ENCODE assay signal across 13 cellular contexts in the genomic region with DNA sequence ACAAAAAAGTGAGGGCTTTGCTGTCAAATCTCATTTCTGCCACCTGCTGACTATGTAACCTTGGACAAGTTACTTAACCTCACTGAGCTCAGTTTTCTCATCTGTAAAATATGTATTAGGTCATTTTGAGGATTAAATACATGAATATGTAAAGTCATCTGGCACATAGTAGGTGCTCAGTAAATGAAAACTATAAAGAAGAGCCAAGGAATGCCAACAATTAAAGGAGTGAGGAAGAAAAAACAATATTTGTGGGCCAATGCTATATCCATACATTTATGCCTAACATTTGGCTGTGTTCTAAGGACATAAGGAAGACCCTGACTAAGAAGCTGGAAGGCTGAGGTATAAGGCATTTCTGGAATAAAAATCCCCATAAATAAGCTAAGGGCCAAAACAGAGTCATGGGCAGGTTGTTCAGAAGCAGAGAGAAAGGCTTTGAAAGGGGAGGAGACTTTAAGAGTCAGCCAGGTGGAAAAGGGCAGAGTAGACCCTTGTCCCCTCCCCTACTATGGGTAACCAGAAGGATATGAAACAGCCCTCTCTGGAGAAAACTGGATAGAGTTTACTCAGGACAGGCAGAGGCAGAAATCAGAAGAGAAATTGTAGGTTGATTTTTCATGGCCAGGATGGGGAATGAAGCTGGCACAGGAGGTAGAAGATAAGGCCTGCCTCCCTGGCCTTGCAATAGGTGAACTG. TPM values are rescaled to one million over a fixed set of nuclear protein-coding genes. Genes with fewer than 3 reads are reported as not detected.
A peak's percentile ranks its signal among the peaks of the same experiment; 100 is the strongest.
DNase-seq lines count a peak whose midpoint lies in the region; ATAC-seq and TF ChIP-seq lines count a peak whose summit lies in the region.
"Had no signal": no experiment of that assay in that cellular context is flagged by ENCODE, and none has a peak within 500 bp of the region (broad histone marks: within the 10 kb centered on the region; RNA-seq: fewer than 3 reads in every experiment).

No MANE protein-coding gene starts in this region.

- H2AFZ ChIP-seq in mammary epithelial cell (ENCODE audit: low read depth, low read length) (peak overlapping the region; percentile 96), neuronal stem cell (ENCODE audit: low read length) (peak overlapping the region; percentile 90)

- intact Hi-C loops in mammary epithelial cell (cut with micrococcal nuclease), result no loop called here
- intact Hi-C loops in aorta (cut with DNase I), result no loop called here

- DNase-seq in activated CD8-positive, alpha-beta memory T cell treated with anti-CD3 and anti-CD28 coated beads, Interleukin-2, amount 10 ng/mL, durations not matched to agents 7 days and 5 days, result no peak
- DNase-seq in activated CD8-positive, alpha-beta memory T cell treated with anti-CD3 and anti-CD28 coated beads, Interleukin-2, amount 50 U/mL, for 4 hours, result no peak
- DNase-seq in HL-60 (ENCODE audit: low read depth in 1 of 2, low spot score in 1 of 2) (no peak), mammary epithelial cell (no peak), neuronal stem cell (ENCODE audit: low spot score) (no peak), aorta (no peak), AG08395 (ENCODE audit: low spot score) (no peak)
- DNase-seq: gastrocnemius medialis, immature natural killer cell, NCI-H1092 had no signal

- H2BK120ac ChIP-seq in neuronal stem cell (ENCODE audit: low read depth, low read length), result no peak overlapping the region

- H4K20me1 ChIP-seq in mammary epithelial cell (ENCODE audit: insufficient read depth, low read length), result no peaks in the 10 kb centered on the region

- 0 out of 2 replicates have a peak overlapping the region, but pooled peaks have one; percentile 18 for H3K27ac ChIP-seq in HL-60 (replicated peaks)
- no peak overlapping the region for H3K27ac ChIP-seq in mammary epithelial cell (ENCODE audit: insufficient read depth, low read depth, low read length)
- H3K27ac ChIP-seq in neuronal stem cell (replicated peaks; ENCODE audit: low read length), result no peak overlapping the region
- no peak overlapping the region for H3K27ac ChIP-seq in aorta (ENCODE audit: low read depth in 1 of 2, low read length in 2 of 2)
- H3K27ac ChIP-seq: body of pancreas, gastrocnemius medialis had no signal

- H3K9me3 ChIP-seq in mammary epithelial cell (replicated peaks; ENCODE audit: insufficient read depth, low read length) (no peaks in the 10 kb centered on the region), neuronal stem cell (replicated peaks in 1 of 2; ENCODE audit: control insufficient read depth in 2 of 2, insufficient read depth in 1 of 2, low read depth in 1 of 2, low read length in 2 of 2) (no peaks in the 10 kb centered on the region), aorta (ENCODE audit: control insufficient read depth, low read length) (no peaks in the 10 kb centered on the region)
- H3K9me3 ChIP-seq: body of pancreas, gastrocnemius medialis had no signal

- H2BK12ac ChIP-seq in neuronal stem cell (ENCODE audit: low read length), result no peak overlapping the region

- no peak overlapping the region for H3K4me3 ChIP-seq in HL-60 (replicated peaks; ENCODE audit: insufficient read depth, low read length)
- H3K4me3 ChIP-seq in mammary epithelial cell (replicated peaks in 1 of 3; ENCODE audit: insufficient read depth in 1 of 3, low read depth in 2 of 3, low read length in 3 of 3), result no peak overlapping the region
- H3K4me3 ChIP-seq in neuronal stem cell (ENCODE audit: low read length in 2 of 2), result no peak overlapping the region
- no peak overlapping the region for H3K4me3 ChIP-seq in aorta (ENCODE audit: low read length in 2 of 2)
- H3K4me3 ChIP-seq: body of pancreas, gastrocnemius medialis had no signal

- H3K4ac ChIP-seq in neuronal stem cell (ENCODE audit: low read length), result no peak overlapping the region

- H3K27me3 Mint-ChIP-seq in activated CD8-positive, alpha-beta memory T cell treated with anti-CD3 and anti-CD28 coated beads, Interleukin-2, amount 10 ng/mL, durations not matched to agents 7 days and 5 days, result peaks cover 10% of the 10 kb centered on the region

- no peak overlapping the region for H3K4me3 Mint-ChIP-seq in activated CD8-positive, alpha-beta memory T cell treated with anti-CD3 and anti-CD28 coated beads, Interleukin-2, amount 10 ng/mL, durations not matched to agents 7 days and 5 days
- H3K4me3 Mint-ChIP-seq: immature natural killer cell, mesothelial cell of epicardium had no signal

- no peak overlapping the region for H3K14ac ChIP-seq in neuronal stem cell (ENCODE audit: low read length)

- CTCF ChIA-PET in activated CD8-positive, alpha-beta memory T cell treated with anti-CD3 and anti-CD28 coated beads, Interleukin-2, amount 10 ng/mL, durations not matched to agents 7 days and 5 days (lab: Charles Lee), result interaction anchor here (1.7 to 1.9 kb wide), 2 partner anchors 456 to 606 kb away, joined by 3 to 6 read pairs; no protein-coding TSS in a partner anchor
- CTCF ChIA-PET in mammary epithelial cell (lab: Charles Lee; ENCODE audit: low non-redundant PET), result interaction anchor here (0.6 kb wide), 1 partner anchor 652 kb away, joined by 3 read pairs; no protein-coding TSS in a partner anchor

- no peak overlapping the region for H2BK5ac ChIP-seq in neuronal stem cell (ENCODE audit: low read length)

- H2AK5ac ChIP-seq in neuronal stem cell (ENCODE audit: low read depth, low read length), result no peak overlapping the region

- no peaks in the 10 kb centered on the region for H3K9me3 Mint-ChIP-seq in activated CD8-positive, alpha-beta memory T cell treated with anti-CD3 and anti-CD28 coated beads, Interleukin-2, amount 10 ng/mL, durations not matched to agents 7 days and 5 days (ENCODE audit: low read depth)
- H3K9me3 Mint-ChIP-seq: immature natural killer cell had no signal

- H3K9ac ChIP-seq in mammary epithelial cell (ENCODE audit: insufficient read depth, low read length) (no peak overlapping the region), neuronal stem cell (ENCODE audit: low read depth, low read length, poor library complexity) (no peak overlapping the region)

- no peak for TF ChIP-seq CTCF in HL-60 (IDR thresholded peaks at IDR 0.05; ENCODE audit: insufficient read depth, low read length)
- TF ChIP-seq CTCF in mammary epithelial cell (conservative IDR thresholded peaks at IDR 0.05 in 1 of 2, IDR thresholded peaks at IDR 0.05 in 1 of 2; ENCODE audit: extremely low read depth in 1 of 2, insufficient read depth in 1 of 2, low read depth in 1 of 2, low read length in 2 of 2), result no peak

- dilution Hi-C loops in mammary epithelial cell (cut with HindIII; ENCODE audit: low sequenced_read_pairs), result loop anchor here (5.0 kb wide), 1 partner anchor 83 kb away; no protein-coding TSS in a partner anchor

- H3K36me3 ChIP-seq in mammary epithelial cell (ENCODE audit: insufficient read depth, low read length) (no peaks in the 10 kb centered on the region), neuronal stem cell (replicated peaks in 1 of 2; ENCODE audit: control insufficient read depth in 2 of 2, insufficient read depth in 2 of 2, low read length in 2 of 2) (no peaks in the 10 kb centered on the region), aorta (ENCODE audit: control insufficient read depth in 1 of 2, insufficient read depth in 2 of 2, low read length in 1 of 2) (no peaks in the 10 kb centered on the region)
- H3K36me3 ChIP-seq: gastrocnemius medialis had no signal

- H4K8ac ChIP-seq in neuronal stem cell (ENCODE audit: low read depth, low read length), result no peak overlapping the region

- peak overlapping the region; percentile 68 for H3K27ac Mint-ChIP-seq in activated CD8-positive, alpha-beta memory T cell treated with anti-CD3 and anti-CD28 coated beads, Interleukin-2, amount 10 ng/mL, durations not matched to agents 7 days and 5 days
- H3K27ac Mint-ChIP-seq: immature natural killer cell, mesothelial cell of epicardium had no signal

- no peak overlapping the region for H4K91ac ChIP-seq in neuronal stem cell (ENCODE audit: low read depth, low read length, poor library complexity)

- no peak for ATAC-seq in activated CD8-positive, alpha-beta memory T cell treated with anti-CD3 and anti-CD28 coated beads, Interleukin-2, amount 10 ng/mL, durations not matched to agents 7 days and 5 days
- ATAC-seq in aorta (ENCODE audit: low FRiP score) (no peak), HG03354 (IDR thresholded peaks at IDR 0.05; ENCODE audit: poor library complexity, severe bottlenecking, unreplicated experiment) (no peak)
- ATAC-seq: body of pancreas, gastrocnemius medialis had no signal

- no peaks in the 10 kb centered on the region for H3K36me3 Mint-ChIP-seq in activated CD8-positive, alpha-beta memory T cell treated with anti-CD3 and anti-CD28 coated beads, Interleukin-2, amount 10 ng/mL, durations not matched to agents 7 days and 5 days
- H3K36me3 Mint-ChIP-seq: mesothelial cell of epicardium had no signal

- TSS peak; percentile 99 for BruUV-seq in mammary epithelial cell (replicated peaks; lab: Mats Ljungman, UMichigan)

- H3K4me2 ChIP-seq in mammary epithelial cell (ENCODE audit: insufficient read depth, low read depth, low read length), result peak overlapping the region; percentile 60
- H3K4me2 ChIP-seq in neuronal stem cell (ENCODE audit: insufficient read depth, low read length, poor library complexity, severe bottlenecking), result no peak overlapping the region

- no peaks in the 10 kb centered on the region for H3K79me2 ChIP-seq in mammary epithelial cell (ENCODE audit: insufficient read depth, low read length)

- H3K79me1 ChIP-seq in neuronal stem cell (ENCODE audit: low read depth, low read length), result no peaks in the 10 kb centered on the region

- H2BK15ac ChIP-seq in neuronal stem cell (ENCODE audit: low read length), result no peak overlapping the region

- in situ Hi-C loops in mammary epithelial cell (cut with MboI; ENCODE audit: low sequenced_read_pairs in 2 of 2), result no loop called here

- H3K4me1 ChIP-seq in mammary epithelial cell (ENCODE audit: insufficient read depth, low read length) (peaks cover 13% of the 10 kb centered on the region), neuronal stem cell (ENCODE audit: control insufficient read depth in 2 of 2, insufficient read depth in 1 of 2, low read depth in 1 of 2, low read length in 2 of 2) (peaks cover 2 to 4% of the 10 kb centered on the region in 2 donors), aorta (ENCODE audit: control insufficient read depth in 1 of 2, insufficient read depth in 2 of 2, low read length in 2 of 2) (no peaks in the 10 kb centered on the region)
- H3K4me1 ChIP-seq: body of pancreas, gastrocnemius medialis had no signal

- H3K23ac ChIP-seq in neuronal stem cell (ENCODE audit: low read depth, low read length, poor library complexity), result no peak overlapping the region

- H3K18ac ChIP-seq in neuronal stem cell (ENCODE audit: low read length), result no peak overlapping the region

- H3K4me1 Mint-ChIP-seq in activated CD8-positive, alpha-beta memory T cell treated with anti-CD3 and anti-CD28 coated beads, Interleukin-2, amount 10 ng/mL, durations not matched to agents 7 days and 5 days, result peaks cover 19% of the 10 kb centered on the region
- H3K4me1 Mint-ChIP-seq: immature natural killer cell had no signal

- H3K27me3 ChIP-seq in HL-60 (ENCODE audit: insufficient read depth, poor library complexity, severe bottlenecking) (no peaks in the 10 kb centered on the region), mammary epithelial cell (ENCODE audit: insufficient read depth, low read length) (no peaks in the 10 kb centered on the region), neuronal stem cell (ENCODE audit: control insufficient read depth in 3 of 3, insufficient read depth in 3 of 3, low read depth in 1 of 3, low read length in 3 of 3) (peaks cover 0 to 9% (median 0%) of the 10 kb centered on the region in 3 experiments), aorta (ENCODE audit: control insufficient read depth in 1 of 2, insufficient read depth in 2 of 2, low read length in 1 of 2) (no peaks in the 10 kb centered on the region)
- H3K27me3 ChIP-seq: body of pancreas, gastrocnemius medialis had no signal

RNA-seq across cellular contexts. Expression of gene SIL1, which starts 47.6 kb away (rescaled TPM):
- total RNA-seq in activated CD8-positive, alpha-beta memory T cell treated with anti-CD3 and anti-CD28 coated beads, Interleukin-2, amount 10 ng/mL, durations not matched to agents 7 days and 5 days, result 10 to 100 TPM; 23.9 to 24.5 TPM
- 10 to 100 TPM; 35.8 to 52.4 TPM for total RNA-seq in mammary epithelial cell
- polyA plus RNA-seq in mammary epithelial cell, result 40.8 TPM
- 15.6 TPM for polyA minus RNA-seq in mammary epithelial cell
- polyA plus RNA-seq in neuronal stem cell (2013, experiment 1 of 2), result 7.3 TPM
- polyA plus RNA-seq in neuronal stem cell (2013, experiment 2 of 2), result 6.5 TPM
- total RNA-seq in aorta, result 10 to 100 TPM; 48.7 to 49.8 TPM
- polyA plus RNA-seq in aorta, result 10 to 100 TPM; 19.4 to 58.9 TPM

RNA-seq across cellular contexts. Expression of gene MATR3, which starts 47.8 kb away (rescaled TPM):
- total RNA-seq in activated CD8-positive, alpha-beta memory T cell treated with anti-CD3 and anti-CD28 coated beads, Interleukin-2, amount 10 ng/mL, durations not matched to agents 7 days and 5 days, result 100 to 1,000 TPM; 149 to 195 TPM
- 100 to 1,000 TPM; 118 to 185 TPM for total RNA-seq in mammary epithelial cell
- polyA plus RNA-seq in mammary epithelial cell, result 62.8 TPM
- polyA minus RNA-seq in mammary epithelial cell, result 219 TPM
- polyA plus RNA-seq in neuronal stem cell (2013, experiment 1 of 2), result 252 TPM
- 246 TPM for polyA plus RNA-seq in neuronal stem cell (2013, experiment 2 of 2)
- total RNA-seq in aorta, result 100 to 1,000 TPM; 183 to 194 TPM
- 100 to 1,000 TPM; 104 to 163 TPM for polyA plus RNA-seq in aorta
